Comparison of ENCODE assay signal across 22 cellular contexts in the genomic region with DNA sequence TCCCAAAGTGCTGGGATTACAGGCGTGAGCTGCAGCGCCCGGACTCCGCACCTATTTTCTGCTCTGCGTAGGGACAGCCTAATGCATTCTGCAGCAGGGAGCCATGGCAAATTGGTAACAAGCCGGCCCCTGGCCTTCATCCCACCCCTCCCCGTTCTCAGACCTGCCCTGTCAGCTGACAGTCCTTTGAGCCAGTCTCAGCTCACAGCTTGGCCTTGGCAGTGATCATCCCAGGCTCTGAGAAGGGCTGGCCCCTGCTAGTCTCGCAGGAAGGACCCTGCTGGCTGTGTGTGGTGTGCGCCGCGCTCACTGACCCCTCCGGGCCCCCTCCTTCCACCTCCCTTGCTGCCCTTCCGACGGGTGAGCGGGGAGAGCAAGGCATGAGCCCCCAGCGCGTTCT. TPM values are rescaled to one million over a fixed set of nuclear protein-coding genes. Genes with fewer than 3 reads are reported as not detected.
"Had no signal": no experiment of that assay in that cellular context is flagged by ENCODE, and none has a peak within 500 bp of the region (broad histone marks: within the 10 kb centered on the region; RNA-seq: fewer than 3 reads in every experiment).

No MANE protein-coding gene starts in this region.

- H3K36me3 ChIP-seq: brain microvascular endothelial cell, heart left ventricle, left ventricle myocardium inferior, prostate gland, stomach had no signal

- H3K4me1 ChIP-seq: heart left ventricle, left ventricle myocardium inferior, prostate gland had no signal

- H3K27ac ChIP-seq: brain microvascular endothelial cell, coronary artery, heart left ventricle, left ventricle myocardium inferior, prostate gland, stomach had no signal

- FAIRE-seq: endometrium, frontal cortex had no signal

- DNase-seq: activated CD4-positive, alpha-beta T cell treated with anti-CD3 and anti-CD28 coated beads, Interleukin-2, amount 50 U/mL, for 1 hour; activated CD4-positive, CD25-positive, alpha-beta regulatory T cell treated with anti-CD3 and anti-CD28 coated beads, Interleukin-2, amount 50 U/mL, for 72 hours; activated CD8-positive, alpha-beta memory T cell treated with anti-CD3 and anti-CD28 coated beads for 24 hours; activated CD8-positive, alpha-beta memory T cell treated with anti-CD3 and anti-CD28 coated beads, Interleukin-2, amount 50 U/mL, for 48 hours; activated effector memory CD4-positive, alpha-beta T cell treated with anti-CD3 and anti-CD28 coated beads, Interleukin-2, amount 50 U/mL, for 16 hours; activated naive CD4-positive, alpha-beta T cell treated with anti-CD3 and anti-CD28 coated beads, Interleukin-2, amount 50 U/mL, for 16 hours; activated T-cell treated with anti-CD3 and anti-CD28 coated beads, Interleukin-2, amount 50 U/mL, for 72 hours; aorta; brain microvascular endothelial cell; erythroblast; heart left ventricle; left ventricle myocardium inferior; mammary epithelial cell; midbrain; stimulated activated CD4-positive, alpha-beta T cell treated with anti-CD3 and anti-CD28 coated beads, Interleukin-4, amount 100 ng/mL, for 1 hour; stomach had no signal

- H3K9me3 ChIP-seq: prostate gland had no signal

- H3K4me3 ChIP-seq: coronary artery, heart left ventricle, left ventricle myocardium inferior, prostate gland, stomach had no signal

RNA-seq across cellular contexts. Expression of a gene that starts 10.3 kb away (rescaled TPM):
- total RNA-seq: kidney epithelial cell, left ventricle myocardium inferior, right cardiac atrium had no signal
